In genomic region chr10:61084493-61084892, GRCh38 we compare ENCODE assay signal across 39 cellular contexts.
"Had no signal": no experiment of that assay in that cellular context is flagged by ENCODE, and none has a peak within 500 bp of the region (broad histone marks: within the 10 kb centered on the region; RNA-seq: fewer than 3 reads in every experiment).

No MANE protein-coding gene starts in this region.

- H3K9me3 ChIP-seq: adrenal gland, body of pancreas, breast epithelium had no signal

- ATAC-seq: activated naive CD4-positive, alpha-beta T cell treated with anti-CD3 and anti-CD28 coated beads, Interleukin-2, amount 50 U/mL, for 72 hours; activated naive CD8-positive, alpha-beta T cell treated with anti-CD3 and anti-CD28 coated beads, Interleukin-2, amount 50 U/mL, for 24 hours; activated T-cell treated with anti-CD3 and anti-CD28 coated beads, Interleukin-2, amount 50 U/mL, for 4 hours; activated T-cell treated with anti-CD3 and anti-CD28 coated beads, Interleukin-2, amount 50 U/mL, for 72 hours; activated T-helper 17 cell treated with anti-CD3 and anti-CD28 coated beads, Interleukin-2, amount 50 U/mL, for 72 hours; body of pancreas had no signal

- H3K4me1 Mint-ChIP-seq: activated naive CD4-positive, alpha-beta T cell treated with anti-CD3 and anti-CD28 coated beads, Interleukin-2, amount 10 ng/mL, durations not matched to agents 7 days and 5 days; activated naive CD4-positive, alpha-beta T cell treated with anti-CD3 and anti-CD28 coated beads, Interleukin-2, amount 50 U/mL, for 24 hours; activated naive CD8-positive, alpha-beta T cell treated with anti-CD3 and anti-CD28 coated beads for 36 hours; activated naive CD8-positive, alpha-beta T cell treated with anti-CD3 and anti-CD28 coated beads, Interleukin-2, amount 10 ng/mL, durations not matched to agents 7 days and 5 days; activated naive CD8-positive, alpha-beta T cell treated with anti-CD3 and anti-CD28 coated beads, Interleukin-2, amount 50 U/mL, for 24 hours; activated T-helper 17 cell treated with anti-CD3 and anti-CD28 coated beads, Interleukin-2, amount 50 U/mL, for 72 hours; brain; central memory CD8-positive, alpha-beta T cell had no signal

- H3K27ac Mint-ChIP-seq: activated naive CD4-positive, alpha-beta T cell treated with anti-CD3 and anti-CD28 coated beads for 36 hours; activated naive CD4-positive, alpha-beta T cell treated with anti-CD3 and anti-CD28 coated beads, Interleukin-2, amount 10 ng/mL, durations not matched to agents 7 days and 5 days; activated naive CD4-positive, alpha-beta T cell treated with anti-CD3 and anti-CD28 coated beads, Interleukin-2, amount 50 U/mL, for 24 hours; activated naive CD4-positive, alpha-beta T cell treated with anti-CD3 and anti-CD28 coated beads, Interleukin-2, amount 50 U/mL, for 72 hours; activated naive CD8-positive, alpha-beta T cell; activated naive CD8-positive, alpha-beta T cell treated with anti-CD3 and anti-CD28 coated beads for 36 hours; activated naive CD8-positive, alpha-beta T cell treated with anti-CD3 and anti-CD28 coated beads, Interleukin-2, amount 10 ng/mL, durations not matched to agents 7 days and 5 days; activated naive CD8-positive, alpha-beta T cell treated with anti-CD3 and anti-CD28 coated beads, Interleukin-2, amount 50 U/mL, for 24 hours; activated T-cell treated with anti-CD3 and anti-CD28 coated beads, Interleukin-2, amount 50 U/mL, for 24 hours; activated T-cell treated with anti-CD3 and anti-CD28 coated beads, Interleukin-2, amount 50 U/mL, for 72 hours; activated T-helper 1 cell treated with anti-CD3 and anti-CD28 coated beads, Interleukin-12 subunit alpha, Interleukin-12 subunit beta, Interleukin-2, Interleukin-4 antibody, amounts not matched to agents 30 ng/mL and 10 ng/mL and 1 ng/mL, durations not matched to agents 14 hours and 24 hours and 36 hours; activated T-helper 17 cell treated with anti-CD3 and anti-CD28 coated beads, Interleukin-2, amount 50 U/mL, for 72 hours; activated T-helper 2 cell treated with anti-CD3 and anti-CD28 coated beads, Interferon-gamma antibody, Interleukin-2, Interleukin-4, amounts not matched to agents 10 μg/mL and 5 μg/mL and 100 μg/mL, durations not matched to agents 14 hours and 24 hours and 36 hours; brain had no signal

- H3K27ac ChIP-seq: adrenal gland, ascending aorta, body of pancreas, brain microvascular endothelial cell, breast epithelium, cardiac muscle cell had no signal

- H3K4me1 ChIP-seq: ascending aorta, body of pancreas, breast epithelium had no signal

- H3K36me3 Mint-ChIP-seq: activated naive CD4-positive, alpha-beta T cell treated with anti-CD3 and anti-CD28 coated beads, Interleukin-2, amount 10 ng/mL, durations not matched to agents 7 days and 5 days; activated naive CD4-positive, alpha-beta T cell treated with anti-CD3 and anti-CD28 coated beads, Interleukin-2, amount 50 U/mL, for 24 hours; activated naive CD8-positive, alpha-beta T cell; activated naive CD8-positive, alpha-beta T cell treated with anti-CD3 and anti-CD28 coated beads for 36 hours; brain had no signal

- DNase-seq: activated effector memory CD4-positive, alpha-beta T cell treated with anti-CD3 and anti-CD28 coated beads, Interleukin-2, amount 50 U/mL, for 16 hours; activated effector memory CD4-positive, alpha-beta T cell treated with Interleukin-2 at 50 U/mL for 16 hours; activated gamma-delta T cell; activated gamma-delta T cell treated with Interleukin-2 at 50 U/mL for 16 hours; activated naive CD4-positive, alpha-beta T cell; activated naive CD4-positive, alpha-beta T cell treated with anti-CD3 and anti-CD28 coated beads for 36 hours; activated naive CD4-positive, alpha-beta T cell treated with anti-CD3 and anti-CD28 coated beads, Interleukin-2, amount 10 ng/mL, durations not matched to agents 7 days and 5 days; activated naive CD4-positive, alpha-beta T cell treated with anti-CD3 and anti-CD28 coated beads, Interleukin-2, amount 50 U/mL, for 16 hours; activated naive CD4-positive, alpha-beta T cell treated with Interleukin-2 at 50 U/mL for 16 hours; activated naive CD8-positive, alpha-beta T cell treated with anti-CD3 and anti-CD28 coated beads for 36 hours; activated naive CD8-positive, alpha-beta T cell treated with anti-CD3 and anti-CD28 coated beads, Interleukin-2, amount 10 ng/mL, durations not matched to agents 7 days and 5 days; activated naive CD8-positive, alpha-beta T cell treated with anti-CD3 and anti-CD28 coated beads, Interleukin-2, amount 50 U/mL, for 24 hours; activated T-cell treated with anti-CD3 and anti-CD28 coated beads, Interleukin-2, amount 50 U/mL, for 24 hours; activated T-cell treated with anti-CD3 and anti-CD28 coated beads, Interleukin-2, amount 50 U/mL, for 4 hours; activated T-cell treated with anti-CD3 and anti-CD28 coated beads, Interleukin-2, amount 50 U/mL, for 48 hours; activated T-cell treated with anti-CD3 and anti-CD28 coated beads, Interleukin-2, amount 50 U/mL, for 72 hours; adrenal gland; amniotic stem cell; amygdala; anterior cingulate cortex; aorta; body of pancreas; brain microvascular endothelial cell; caudate nucleus; central memory CD4-positive, alpha-beta T cell; cerebellar nuclear complex had no signal

- H3K27me3 ChIP-seq: adrenal gland, ascending aorta, body of pancreas, brain microvascular endothelial cell, breast epithelium, cardiac muscle cell had no signal

- H3K4me3 Mint-ChIP-seq: activated naive CD4-positive, alpha-beta T cell treated with anti-CD3 and anti-CD28 coated beads for 36 hours; activated naive CD4-positive, alpha-beta T cell treated with anti-CD3 and anti-CD28 coated beads, Interleukin-2, amount 10 ng/mL, durations not matched to agents 7 days and 5 days; activated naive CD4-positive, alpha-beta T cell treated with anti-CD3 and anti-CD28 coated beads, Interleukin-2, amount 50 U/mL, for 24 hours; activated naive CD8-positive, alpha-beta T cell; activated naive CD8-positive, alpha-beta T cell treated with anti-CD3 and anti-CD28 coated beads for 36 hours; activated naive CD8-positive, alpha-beta T cell treated with anti-CD3 and anti-CD28 coated beads, Interleukin-2, amount 10 ng/mL, durations not matched to agents 7 days and 5 days; activated naive CD8-positive, alpha-beta T cell treated with anti-CD3 and anti-CD28 coated beads, Interleukin-2, amount 50 U/mL, for 24 hours; activated T-cell treated with anti-CD3 and anti-CD28 coated beads, Interleukin-2, amount 50 U/mL, for 24 hours; activated T-cell treated with anti-CD3 and anti-CD28 coated beads, Interleukin-2, amount 50 U/mL, for 4 hours; activated T-cell treated with anti-CD3 and anti-CD28 coated beads, Interleukin-2, amount 50 U/mL, for 72 hours; activated T-helper 1 cell treated with anti-CD3 and anti-CD28 coated beads, Interleukin-12 subunit alpha, Interleukin-12 subunit beta, Interleukin-2, Interleukin-4 antibody, amounts not matched to agents 30 ng/mL and 10 ng/mL and 1 ng/mL, durations not matched to agents 14 hours and 24 hours and 36 hours; activated T-helper 17 cell treated with anti-CD3 and anti-CD28 coated beads, Interleukin-2, amount 50 U/mL, for 72 hours; brain; central memory CD8-positive, alpha-beta T cell had no signal

- H3K36me3 ChIP-seq: adrenal gland, ascending aorta, brain microvascular endothelial cell, breast epithelium, cardiac muscle cell had no signal

- FAIRE-seq: bronchial epithelial cell, colon had no signal

- H3K4me3 ChIP-seq: adrenal gland, ascending aorta, body of pancreas, breast epithelium, cardiac muscle cell had no signal

- H3K9me3 Mint-ChIP-seq: activated naive CD4-positive, alpha-beta T cell treated with anti-CD3 and anti-CD28 coated beads, Interleukin-2, amount 10 ng/mL, durations not matched to agents 7 days and 5 days; activated T-cell treated with anti-CD3 and anti-CD28 coated beads, Interleukin-2, amount 50 U/mL, for 24 hours; activated T-helper 1 cell treated with anti-CD3 and anti-CD28 coated beads, Interleukin-12 subunit alpha, Interleukin-12 subunit beta, Interleukin-2, Interleukin-4 antibody, amounts not matched to agents 30 ng/mL and 10 ng/mL and 1 ng/mL, durations not matched to agents 14 hours and 24 hours and 36 hours; activated T-helper 17 cell treated with anti-CD3 and anti-CD28 coated beads, Interleukin-2, amount 50 U/mL, for 72 hours; activated T-helper 2 cell treated with anti-CD3 and anti-CD28 coated beads, Interferon-gamma antibody, Interleukin-2, Interleukin-4, amounts not matched to agents 10 μg/mL and 5 μg/mL and 100 μg/mL, durations not matched to agents 14 hours and 24 hours and 36 hours had no signal

- H3K27me3 Mint-ChIP-seq: activated naive CD4-positive, alpha-beta T cell treated with anti-CD3 and anti-CD28 coated beads, Interleukin-2, amount 10 ng/mL, durations not matched to agents 7 days and 5 days; activated naive CD8-positive, alpha-beta T cell treated with anti-CD3 and anti-CD28 coated beads, Interleukin-2, amount 10 ng/mL, durations not matched to agents 7 days and 5 days; activated naive CD8-positive, alpha-beta T cell treated with anti-CD3 and anti-CD28 coated beads, Interleukin-2, amount 50 U/mL, for 24 hours had no signal
